Comparison of ENCODE assay signal across 11 cellular contexts in genomic region chr2:174788291-174788929, GRCh38. TPM values are rescaled to one million over a fixed set of nuclear protein-coding genes. Genes with fewer than 3 reads are reported as not detected.
DNase-seq lines count a peak whose midpoint lies in the region; ATAC-seq, FAIRE-seq and TF ChIP-seq lines count a peak whose summit lies in the region.
"Had no signal": no experiment of that assay in that cellular context is flagged by ENCODE, and none has a peak within 500 bp of the region (broad histone marks: within the 10 kb centered on the region; RNA-seq: fewer than 3 reads in every experiment).

No MANE protein-coding gene starts in this region.

- H3K27ac Mint-ChIP-seq in CD8-positive, alpha-beta T cell, result peak overlapping the region; percentile 74
- H3K27ac Mint-ChIP-seq in astrocyte (ENCODE audit: unreplicated experiment), result peak overlapping the region; percentile 98
- no peak overlapping the region for H3K27ac Mint-ChIP-seq in immature natural killer cell
- H3K27ac Mint-ChIP-seq: activated T-cell treated with anti-CD3 and anti-CD28 coated beads, Interleukin-2, amount 50 U/mL, for 72 hours had no signal

- 72% methylated on average over 11 of the region's 15 CpGs for WGBS in mesenchymal stem cell

- peak overlapping the region; percentile 82 to 84 for H3K18ac ChIP-seq in mesenchymal stem cell (ENCODE audit: low read depth in 1 of 2, low read length in 2 of 2)

- no peak overlapping the region for H3K4me3 ChIP-seq in CD8-positive, alpha-beta T cell (ENCODE audit: low read depth, low read length)
- H3K4me3 ChIP-seq in astrocyte (ENCODE audit: insufficient read depth, low read depth, low read length) (no peak overlapping the region), mesenchymal stem cell (ENCODE audit: insufficient read depth in 1 of 2, low read depth in 1 of 2, low read length in 2 of 2) (no peak overlapping the region)
- H3K4me3 ChIP-seq: esophagus squamous epithelium had no signal

- H2BK5ac ChIP-seq in mesenchymal stem cell (ENCODE audit: low read depth, low read length, poor library complexity, severe bottlenecking), result peak overlapping the region; percentile 84

- peak; percentile 38 for ATAC-seq in CD8-positive, alpha-beta T cell
- no peak for ATAC-seq in GM21367 (IDR thresholded peaks at IDR 0.05; ENCODE audit: unreplicated experiment)
- ATAC-seq in Right ventricle myocardium inferior, result no peak
- ATAC-seq: Panc1 had no signal

- no peaks in the 10 kb centered on the region for H3K79me1 ChIP-seq in mesenchymal stem cell (replicated peaks; ENCODE audit: low read length, poor library complexity, severe bottlenecking)

- H3K36me3 Mint-ChIP-seq in CD8-positive, alpha-beta T cell, result no peaks in the 10 kb centered on the region
- H3K36me3 Mint-ChIP-seq in astrocyte (ENCODE audit: low read depth, unreplicated experiment) (no peaks in the 10 kb centered on the region), immature natural killer cell (no peaks in the 10 kb centered on the region)

- no peak for FAIRE-seq in astrocyte (lab: Jason Lieb, UNC)

- H3K23ac ChIP-seq in mesenchymal stem cell (ENCODE audit: low read length in 2 of 2), result no peak overlapping the region

- no peaks in the 10 kb centered on the region for H3K27me3 ChIP-seq in CD8-positive, alpha-beta T cell (ENCODE audit: insufficient read depth, low read length)
- H3K27me3 ChIP-seq in astrocyte (ENCODE audit: insufficient read depth, low read length), result no peaks in the 10 kb centered on the region
- H3K27me3 ChIP-seq in mesenchymal stem cell (ENCODE audit: control insufficient read depth in 1 of 2, insufficient read depth in 1 of 2, low read length in 2 of 2), result no peaks in the 10 kb centered on the region
- H3K27me3 ChIP-seq: esophagus squamous epithelium had no signal

- H3K27me3 Mint-ChIP-seq in CD8-positive, alpha-beta T cell (ENCODE audit: low read depth), result no peaks in the 10 kb centered on the region
- no peaks in the 10 kb centered on the region for H3K27me3 Mint-ChIP-seq in astrocyte (ENCODE audit: low read depth, unreplicated experiment)
- H3K27me3 Mint-ChIP-seq in immature natural killer cell (ENCODE audit: low read depth in 3 of 3), result peaks cover under 1 to 9% (median 2%) of the 10 kb centered on the region in 3 donors

- H3K9ac ChIP-seq in astrocyte (ENCODE audit: low read length), result peak overlapping the region; percentile 80
- peak overlapping the region; percentile 83 for H3K9ac ChIP-seq in mesenchymal stem cell (ENCODE audit: low read length)

- CTCF ChIA-PET in CD8-positive, alpha-beta T cell (lab: Charles Lee), result no interaction called here

- H2AK5ac ChIP-seq in mesenchymal stem cell (ENCODE audit: low read length, severe bottlenecking), result peak overlapping the region; percentile 59

- POLR2A ChIA-PET in CD8-positive, alpha-beta T cell (lab: Charles Lee), result no interaction called here

- H3K9me3 Mint-ChIP-seq in CD8-positive, alpha-beta T cell, result no peaks in the 10 kb centered on the region
- H3K9me3 Mint-ChIP-seq in astrocyte (ENCODE audit: unreplicated experiment) (no peaks in the 10 kb centered on the region), immature natural killer cell (no peaks in the 10 kb centered on the region)
- H3K9me3 Mint-ChIP-seq: activated T-cell treated with anti-CD3 and anti-CD28 coated beads, Interleukin-2, amount 50 U/mL, for 72 hours had no signal

- peak overlapping the region; percentile 6 for H2BK15ac ChIP-seq in mesenchymal stem cell (ENCODE audit: low read depth, poor library complexity, severe bottlenecking)

- H3K27ac ChIP-seq in CD8-positive, alpha-beta T cell (ENCODE audit: low read depth, low read length), result no peak overlapping the region
- H3K27ac ChIP-seq in astrocyte (ENCODE audit: low read depth, low read length), result peak overlapping the region; percentile 98
- H3K27ac ChIP-seq in mesenchymal stem cell (ENCODE audit: low read length, poor library complexity, severe bottlenecking), result peak overlapping the region; percentile 94
- H3K27ac ChIP-seq: esophagus squamous epithelium had no signal

- no peaks in the 10 kb centered on the region for H4K20me1 ChIP-seq in astrocyte (ENCODE audit: insufficient read depth, low read length)

- intact Hi-C loops in CD8-positive, alpha-beta T cell (cut with DNase I, micrococcal nuclease), result no loop called here
- intact Hi-C loops in Right ventricle myocardium inferior (cut with DNase I), result no loop called here

- H4K8ac ChIP-seq in mesenchymal stem cell (ENCODE audit: low read length), result peak overlapping the region; percentile 91

- H3K4me2 ChIP-seq in astrocyte (ENCODE audit: low read length) (peak overlapping the region; percentile 60), mesenchymal stem cell (ENCODE audit: low read length, poor library complexity, severe bottlenecking) (peak overlapping the region; percentile 40)

- H2AFZ ChIP-seq in astrocyte (ENCODE audit: low read depth, low read length) (peak overlapping the region; percentile 55), mesenchymal stem cell (ENCODE audit: low read depth, low read length) (no peak overlapping the region)

- peak overlapping the region; percentile 93 for H2BK120ac ChIP-seq in mesenchymal stem cell (ENCODE audit: low read depth, low read length)

- H4K91ac ChIP-seq in mesenchymal stem cell (ENCODE audit: low read length), result peak overlapping the region; percentile 95

- H3K79me2 ChIP-seq in astrocyte (ENCODE audit: insufficient read depth, low read length), result no peaks in the 10 kb centered on the region

- peaks cover 14% of the 10 kb centered on the region for H3K4me1 Mint-ChIP-seq in CD8-positive, alpha-beta T cell (ENCODE audit: low read depth)
- H3K4me1 Mint-ChIP-seq in astrocyte (ENCODE audit: low read depth, unreplicated experiment), result peaks cover 28% of the 10 kb centered on the region
- peaks cover 0 to 2% of the 10 kb centered on the region in 2 donors for H3K4me1 Mint-ChIP-seq in immature natural killer cell

- no peaks in the 10 kb centered on the region for H3K36me3 ChIP-seq in CD8-positive, alpha-beta T cell (ENCODE audit: insufficient read depth, low read length)
- H3K36me3 ChIP-seq in astrocyte (ENCODE audit: insufficient read depth, low read length) (no peaks in the 10 kb centered on the region), mesenchymal stem cell (ENCODE audit: control insufficient read depth in 1 of 2, insufficient read depth in 2 of 2, low read depth in 1 of 2, low read length in 2 of 2) (no peaks in the 10 kb centered on the region)
- H3K36me3 ChIP-seq: esophagus squamous epithelium had no signal

- no peaks in the 10 kb centered on the region for H3K9me3 ChIP-seq in CD8-positive, alpha-beta T cell (ENCODE audit: low read length)
- H3K9me3 ChIP-seq in astrocyte (ENCODE audit: insufficient read depth, low read depth, low read length) (no peaks in the 10 kb centered on the region), mesenchymal stem cell (ENCODE audit: control insufficient read depth, low read length) (no peaks in the 10 kb centered on the region)
- H3K9me3 ChIP-seq: esophagus squamous epithelium had no signal

- no peak for TF ChIP-seq CTCF in CD8-positive, alpha-beta T cell (IDR thresholded peaks at IDR 0.05)
- no peak for TF ChIP-seq CTCF in astrocyte (IDR thresholded peaks at IDR 0.05; ENCODE audit: insufficient read depth, low read depth, low read length)

- peak overlapping the region; percentile 71 to 83 for H3K4ac ChIP-seq in mesenchymal stem cell (ENCODE audit: low read depth in 1 of 2, low read length in 2 of 2)

- no peak overlapping the region for H3K14ac ChIP-seq in mesenchymal stem cell (ENCODE audit: low read length in 2 of 2)

- peaks cover 10% of the 10 kb centered on the region for H3K4me1 ChIP-seq in CD8-positive, alpha-beta T cell (ENCODE audit: insufficient read depth, low read length)
- H3K4me1 ChIP-seq in astrocyte (ENCODE audit: insufficient read depth, low read length), result peaks cover 37% of the 10 kb centered on the region
- H3K4me1 ChIP-seq in mesenchymal stem cell (ENCODE audit: control insufficient read depth, insufficient read depth, low read depth, low read length), result peaks cover 13% of the 10 kb centered on the region

- no peak for DNase-seq in CD8-positive, alpha-beta T cell
- DNase-seq in HT-29 (ENCODE audit: low spot score) (peak; percentile 9), astrocyte (ENCODE audit: low read depth) (peak; percentile 29), mesenchymal stem cell (no peak), immature natural killer cell (no peak), NCI-H1417 (lab: John Stamatoyannopoulos, UW) (no peak), Right ventricle myocardium inferior (ENCODE audit: missing footprints) (no peak)
- DNase-seq: esophagus squamous epithelium had no signal

- peak overlapping the region; percentile 44 for H3K4me3 Mint-ChIP-seq in CD8-positive, alpha-beta T cell
- H3K4me3 Mint-ChIP-seq in astrocyte (ENCODE audit: unreplicated experiment) (peak overlapping the region; percentile 50), immature natural killer cell (peak overlapping the region in 1 of 5 donors; percentile 7)

- H2BK12ac ChIP-seq in mesenchymal stem cell (ENCODE audit: low read length in 2 of 2), result peak overlapping the region; percentile 51 to 87

RNA-seq across cellular contexts. Expression of gene CHRNA1, which starts 24.1 kb away (rescaled TPM):
- under 1 TPM; 0.27 to 0.44 TPM for total RNA-seq in CD8-positive, alpha-beta T cell
- not detected in 2 replicates for total RNA-seq in HT-29 (2014; rRNA removed; shearing (Covaris generic))
- total RNA-seq in astrocyte (3.7 and 5.9 TPM in 2 replicates), Right ventricle myocardium inferior (0.19 TPM)
- polyA plus RNA-seq in mesenchymal stem cell (2013, experiment 1 of 2), result 6.4 TPM
- 6.1 TPM for polyA plus RNA-seq in mesenchymal stem cell (2013, experiment 2 of 2)
- polyA plus RNA-seq in immature natural killer cell, result not detected
- total RNA-seq: activated T-cell treated with anti-CD3 and anti-CD28 coated beads, Interleukin-2, amount 50 U/mL, for 72 hours; esophagus squamous epithelium had no signal

Comparison
In these comparisons a context has a peak if more than half of its experiments do, and no peak if none do; other contexts are left out.
1. DNase-seq: peak in HT-29 (single experiment) and astrocyte (single experiment); none in CD8-positive, alpha-beta T cell (0 of 7), mesenchymal stem cell (single experiment), immature natural killer cell (0 of 3), NCI-H1417 (0 of 3) and Right ventricle myocardium inferior (single experiment).
2. H3K27ac Mint-ChIP-seq: peak in CD8-positive, alpha-beta T cell (single experiment) and astrocyte (single experiment); none in immature natural killer cell (0 of 6).